In the genomic region with DNA sequence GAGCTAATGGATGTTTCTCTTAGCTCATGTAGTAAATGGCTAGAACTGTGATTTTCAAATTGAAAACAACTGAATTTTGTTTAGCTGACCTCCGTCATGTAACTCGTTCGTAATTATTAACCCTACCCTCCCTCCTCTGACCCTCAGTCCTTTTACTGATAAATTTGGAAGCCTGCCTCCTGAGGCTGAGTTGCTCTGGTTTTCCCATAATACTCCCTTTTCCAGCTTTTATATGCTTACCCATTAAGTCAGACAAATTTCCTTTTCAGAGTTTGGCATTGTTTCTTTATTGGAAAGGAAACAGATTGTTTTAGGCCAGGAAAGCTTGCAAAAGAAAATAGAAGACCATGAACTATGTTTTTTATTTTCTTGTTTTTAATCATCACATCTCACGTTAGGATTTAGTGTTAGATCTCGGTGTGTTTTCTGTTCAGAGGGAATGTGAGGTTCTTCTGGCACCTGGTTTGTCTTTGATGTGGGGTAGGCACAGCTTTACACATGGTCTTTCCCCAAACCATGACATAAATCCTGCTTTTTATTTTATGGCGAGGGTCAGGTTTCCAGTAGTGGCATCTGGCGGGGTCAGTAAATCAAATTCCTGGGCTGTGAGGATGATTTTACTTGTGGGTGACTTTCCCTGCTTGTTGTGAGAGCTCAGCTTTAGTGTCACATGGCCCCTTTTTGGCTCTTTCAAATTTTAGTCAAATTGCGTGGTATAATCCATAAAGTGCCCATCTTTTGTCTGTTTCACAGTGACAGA, we compare ENCODE assay signal across 17 cellular contexts. TPM values are rescaled to one million over a fixed set of nuclear protein-coding genes. Genes with fewer than 3 reads are reported as not detected.
DNase-seq lines count a peak whose midpoint lies in the region; ATAC-seq, FAIRE-seq and TF ChIP-seq lines count a peak whose summit lies in the region.
"Had no signal": no experiment of that assay in that cellular context is flagged by ENCODE, and none has a peak within 500 bp of the region (broad histone marks: within the 10 kb centered on the region; RNA-seq: fewer than 3 reads in every experiment).

No MANE protein-coding gene starts in this region.

- H2AFZ ChIP-seq in HepG2 (ENCODE audit: low read length): no peak overlapping the region
- H2AFZ ChIP-seq in fibroblast of lung (ENCODE audit: low read length): peak overlapping the region; percentile 36

- TF ChIP-seq CTCF in liver (IDR thresholded peaks at IDR 0.05; ENCODE audit: low read depth, low read length, missing input control) (no peak), HepG2 (CRISPR knock-in tag; IDR thresholded peaks at IDR 0.05) (no peak), fibroblast of lung (conservative IDR thresholded peaks at IDR 0.05 in 1 of 2, IDR thresholded peaks at IDR 0.05 in 1 of 2; ENCODE audit: low read depth in 1 of 2, low read length in 2 of 2) (no peak), nephron progenitor cell (IDR thresholded peaks at IDR 0.05) (no peak), GM10248 (IDR thresholded peaks at IDR 0.05; ENCODE audit: control extremely low read depth, extremely low read depth, low read depth, missing control alignments) (no peak)

- H3K27me3 Mint-ChIP-seq in nephron progenitor cell (ENCODE audit: low read depth, poor library complexity): no peaks in the 10 kb centered on the region

- H3K4me1 Mint-ChIP-seq in nephron progenitor cell: peaks cover 77% of the 10 kb centered on the region
- H3K4me1 Mint-ChIP-seq: activated T-helper 17 cell treated with anti-CD3 and anti-CD28 coated beads, Interleukin-2, amount 50 U/mL, for 72 hours had no signal

- peaks cover under 1% of the 10 kb centered on the region for H3K36me3 Mint-ChIP-seq in nephron progenitor cell (ENCODE audit: low read depth)

- H3K79me2 ChIP-seq in HepG2 (ENCODE audit: insufficient read depth, low read length) (no peaks in the 10 kb centered on the region), fibroblast of lung (ENCODE audit: control insufficient read depth, insufficient read depth, low read length) (no peaks in the 10 kb centered on the region)

- H3K9me3 Mint-ChIP-seq in nephron progenitor cell: no peaks in the 10 kb centered on the region
- H3K9me3 Mint-ChIP-seq: activated T-helper 17 cell treated with anti-CD3 and anti-CD28 coated beads, Interleukin-2, amount 50 U/mL, for 72 hours had no signal

- H3K36me3 ChIP-seq in liver (ENCODE audit: control insufficient read depth in 4 of 4, insufficient read depth in 3 of 4, low read depth in 1 of 4, low read length in 3 of 4) (no peaks in the 10 kb centered on the region), HepG2 (replicated peaks in 1 of 2; ENCODE audit: control insufficient read depth in 1 of 2, insufficient read depth in 2 of 2, low read length in 2 of 2) (no peaks in the 10 kb centered on the region), fibroblast of lung (ENCODE audit: control insufficient read depth, insufficient read depth, low read length) (no peaks in the 10 kb centered on the region)

- no peaks in the 10 kb centered on the region for H3K9me3 ChIP-seq in liver (ENCODE audit: control insufficient read depth in 4 of 4, low read length in 3 of 4)
- H3K9me3 ChIP-seq in HepG2 (ENCODE audit: low read length): no peaks in the 10 kb centered on the region
- no peaks in the 10 kb centered on the region for H3K9me3 ChIP-seq in fibroblast of lung (ENCODE audit: control insufficient read depth, insufficient read depth, low read depth, low read length)

- no peak for TF ChIP-seq EP300 in HepG2 (IDR thresholded peaks at IDR 0.05; ENCODE audit: low read depth in 2 of 2, low read length in 2 of 2)
- no peak for TF ChIP-seq EP300 in HepG2 (CRISPR knock-in tag; IDR thresholded peaks at IDR 0.05; ENCODE audit: borderline replicate concordance)

- in situ Hi-C loops in HepG2 (cut with HindIII; ENCODE audit: extremely low pct_ligation_motif_present, low pct_unique_long_range_greater_than_20kb): no loop called here

- peak overlapping the region; percentile 89 for H3K27ac Mint-ChIP-seq in nephron progenitor cell
- H3K27ac Mint-ChIP-seq: activated T-helper 17 cell treated with anti-CD3 and anti-CD28 coated beads, Interleukin-2, amount 50 U/mL, for 72 hours had no signal

- FAIRE-seq in HepG2 (lab: Jason Lieb, UNC): no peak

- CTCF ChIA-PET in HepG2 (lab: Yijun Ruan, JAX; ENCODE audit: low intra/inter-chr PET ratio, low total read pairs): no interaction called here
- CTCF ChIA-PET in GM10248 (lab: Yijun Ruan, JAX): interaction anchor here (1.0 to 1.2 kb wide), 2 partner anchors 8 to 11 kb away, joined by 3 to 5 read pairs; no protein-coding TSS in a partner anchor

- H3K27me3 ChIP-seq in liver (ENCODE audit: control insufficient read depth in 4 of 4, insufficient read depth in 4 of 4, low read length in 3 of 4) (peaks cover 0 to 3% (median 0%) of the 10 kb centered on the region in 4 donors), HepG2 (ENCODE audit: control insufficient read depth in 1 of 2, insufficient read depth in 2 of 2, low read length in 2 of 2) (no peaks in the 10 kb centered on the region; a peak in 1 of 5 replicates), fibroblast of lung (ENCODE audit: control insufficient read depth, insufficient read depth, low read length) (no peaks in the 10 kb centered on the region)

- H3K9ac ChIP-seq in liver (ENCODE audit: low read depth in 1 of 2, low read length in 2 of 2) (no peak overlapping the region), HepG2 (ENCODE audit: insufficient read depth, low read depth, low read length) (no peak overlapping the region), fibroblast of lung (ENCODE audit: insufficient read depth, low read length) (no peak overlapping the region)

- no peak for TF ChIP-seq POLR2A in HepG2 (IDR thresholded peaks at IDR 0.05; ENCODE audit: insufficient read depth in 1 of 2, low read depth in 2 of 2, low read length in 2 of 2)

- no peak for DNase-seq in HepG2 (ENCODE audit: low spot score)
- peak; percentile 4 to 59 for DNase-seq in fibroblast of lung (ENCODE audit: low read depth in 2 of 2)
- DNase-seq in nephron progenitor cell: peak; percentile 44
- DNase-seq in mesenteric fat pad (ENCODE audit: low spot score): no peak
- DNase-seq in GM10248 (ENCODE audit: extremely low spot score): no peak
- DNase-seq: activated CD4-positive, alpha-beta T cell treated with anti-CD3 and anti-CD28 coated beads, Interleukin-2, amount 50 U/mL, for 4 hours; aorta; kidney; NCI-H1105 treated with DMSO at 0.1 percent for 48 hours; NCI-H446; RPMI8226; small intestine; substantia nigra had no signal

- H3K4me3 Mint-ChIP-seq in nephron progenitor cell: peak overlapping the region; percentile 57
- H3K4me3 Mint-ChIP-seq: activated T-helper 17 cell treated with anti-CD3 and anti-CD28 coated beads, Interleukin-2, amount 50 U/mL, for 72 hours had no signal

- H3K4me1 ChIP-seq in liver (ENCODE audit: control insufficient read depth in 4 of 4, insufficient read depth in 4 of 4, low read length in 3 of 4) (no peaks in the 10 kb centered on the region), HepG2 (ENCODE audit: insufficient read depth, low read length) (no peaks in the 10 kb centered on the region), fibroblast of lung (ENCODE audit: control insufficient read depth, extremely low read depth, insufficient read depth, low read length) (peaks cover 9% of the 10 kb centered on the region)

- ATAC-seq in HepG2 (no peak), HG03457 (IDR thresholded peaks at IDR 0.05; ENCODE audit: unreplicated experiment) (no peak), GM21515 (IDR thresholded peaks at IDR 0.05; ENCODE audit: unreplicated experiment) (no peak)
- ATAC-seq: activated T-helper 17 cell treated with anti-CD3 and anti-CD28 coated beads, Interleukin-2, amount 50 U/mL, for 72 hours had no signal

- no peak overlapping the region for H3K27ac ChIP-seq in liver (ENCODE audit: low read depth in 1 of 2, low read length in 2 of 2)
- no peak overlapping the region for H3K27ac ChIP-seq in HepG2 (ENCODE audit: extremely low read length, insufficient read depth, low read length)
- H3K27ac ChIP-seq in fibroblast of lung (ENCODE audit: insufficient read depth, low read length): no peak overlapping the region

- BruUV-seq in HepG2 (replicated peaks; lab: Mats Ljungman, UMichigan): no TSS peak

- intact Hi-C loops in HepG2 (cut with micrococcal nuclease; ENCODE audit: unreplicated experiment): no loop called here

- WGBS in liver: 48% methylated on average over 8 of the region's 8 CpGs
- 6% methylated on average over 8 of the region's 8 CpGs for WGBS in HepG2 (ENCODE audit: low lambda C conversion rate)

- no peak overlapping the region for H3K4me3 ChIP-seq in liver (ENCODE audit: low read depth in 1 of 3, low read length in 3 of 3)
- no peak overlapping the region for H3K4me3 ChIP-seq in HepG2 (replicated peaks in 1 of 3; ENCODE audit: insufficient read depth in 1 of 3, low read depth in 2 of 3, low read length in 3 of 3)
- no peak overlapping the region for H3K4me3 ChIP-seq in fibroblast of lung (replicated peaks in 1 of 4; ENCODE audit: control extremely low read depth in 1 of 4, insufficient read depth in 1 of 4, low read depth in 3 of 4, low read length in 4 of 4)

- TF ChIP-seq RAD21 in liver (IDR thresholded peaks at IDR 0.05): no peak
- no peak for TF ChIP-seq RAD21 in HepG2 (CRISPR knock-in tag; IDR thresholded peaks at IDR 0.05)

- H4K20me1 ChIP-seq in HepG2 (ENCODE audit: insufficient read depth, low read length) (no peaks in the 10 kb centered on the region), fibroblast of lung (ENCODE audit: control insufficient read depth, extremely low read depth, insufficient read depth, low read length) (no peaks in the 10 kb centered on the region)

- H3K4me2 ChIP-seq in HepG2 (ENCODE audit: low read depth, low read length) (no peak overlapping the region), fibroblast of lung (ENCODE audit: extremely low read depth, insufficient read depth, low read length) (peak overlapping the region; percentile 56)

- POLR2A ChIA-PET in HepG2 (lab: Yijun Ruan, JAX) (no interaction called here), GM10248 (lab: Yijun Ruan, JAX) (no interaction called here)

RNA-seq across cellular contexts. Expression of a gene that starts 24.5 kb away (rescaled TPM):
- total RNA-seq in liver: under 1 TPM; 0.37 to 0.67 TPM
- polyA plus RNA-seq in liver: under 1 TPM; 0.14 to 0.22 TPM
- total RNA-seq in HepG2 (2016; rRNA removed; fragmentation: Illumina TruSeq; extraction: Trizol): not detected in 2 replicates
- total RNA-seq in HepG2 (2016; cell fraction: cytosol; rRNA removed; fragmentation: Illumina TruSeq; extraction: Trizol; ENCODE audit: low read depth): not detected in 2 replicates
- 0.09 TPM in 1 of 2 replicates, not detected in the other for total RNA-seq in HepG2 (2016; cell fraction: insoluble cytoplasmic fraction; rRNA removed; fragmentation: Illumina TruSeq; extraction: Trizol)
- not detected in 2 replicates for total RNA-seq in HepG2 (2016; cell fraction: membrane; rRNA removed; fragmentation: Illumina TruSeq; extraction: Trizol)
- total RNA-seq in HepG2 (2016; cell fraction: nucleus; rRNA removed; fragmentation: Illumina TruSeq; extraction: Trizol): not detected in 2 replicates
- 0.01 and 0.03 TPM in 2 replicates for polyA plus RNA-seq in HepG2 (2011; rRNA removed)
- 0.01 TPM in 1 of 2 replicates, not detected in the other for polyA plus RNA-seq in HepG2 (2011; cell fraction: cytosol; rRNA removed)
- 0.02 TPM in 1 of 2 replicates, not detected in the other for polyA plus RNA-seq in HepG2 (2011; cell fraction: nucleus; rRNA removed)
- not detected in 2 replicates for polyA plus RNA-seq in HepG2 (2012)
- polyA plus RNA-seq in HepG2 (2016; cell fraction: cytosol; fragmentation: Illumina TruSeq; extraction: Trizol; ENCODE audit: low read depth): not detected in 2 replicates
- polyA plus RNA-seq in HepG2 (2016; cell fraction: insoluble cytoplasmic fraction; fragmentation: Illumina TruSeq; extraction: Trizol; ENCODE audit: low read depth): not detected in 2 replicates
- polyA plus RNA-seq in HepG2 (2016; cell fraction: membrane; fragmentation: Illumina TruSeq; extraction: Trizol; ENCODE audit: low read depth): not detected in 2 replicates
- polyA plus RNA-seq in HepG2 (2016; cell fraction: nucleus; fragmentation: Illumina TruSeq; extraction: Trizol; ENCODE audit: insufficient read depth, low read depth): 0.11 TPM in 1 of 2 replicates, not detected in the other
- polyA minus RNA-seq in HepG2 (2011; rRNA and poly(A)+ RNA removed; ENCODE audit: low replicate concordance): 0.40 TPM in 1 of 2 replicates, not detected in the other
- polyA minus RNA-seq in HepG2 (2011; cell fraction: cytosol; rRNA and poly(A)+ RNA removed): not detected in 2 replicates
- polyA minus RNA-seq in HepG2 (2011; cell fraction: nucleus; rRNA and poly(A)+ RNA removed): not detected in 2 replicates
- 3.6 and 13.7 TPM in 2 replicates for total RNA-seq in fibroblast of lung
- 7.3 and 8.2 TPM in 2 replicates for polyA plus RNA-seq in fibroblast of lung
- 4.7 and 5.1 TPM in 2 replicates for polyA plus RNA-seq in fibroblast of lung (2012)
- polyA minus RNA-seq in fibroblast of lung (ENCODE audit: low replicate concordance): 0.82 and 0.93 TPM in 2 replicates
- total RNA-seq in mesenteric fat pad: 5.3 TPM
- total RNA-seq: activated T-helper 17 cell treated with anti-CD3 and anti-CD28 coated beads, Interleukin-2, amount 50 U/mL, for 72 hours had no signal

Comparison
In these comparisons a context has a peak if more than half of its experiments do, and no peak if none do; other contexts are left out.
1. DNase-seq: peak in fibroblast of lung (2 of 2) and nephron progenitor cell (single experiment); none in HepG2 (single experiment), mesenteric fat pad (single experiment) and GM10248 (single experiment).